ENCODE assay signal across 1 cellular context in the genomic region with DNA sequence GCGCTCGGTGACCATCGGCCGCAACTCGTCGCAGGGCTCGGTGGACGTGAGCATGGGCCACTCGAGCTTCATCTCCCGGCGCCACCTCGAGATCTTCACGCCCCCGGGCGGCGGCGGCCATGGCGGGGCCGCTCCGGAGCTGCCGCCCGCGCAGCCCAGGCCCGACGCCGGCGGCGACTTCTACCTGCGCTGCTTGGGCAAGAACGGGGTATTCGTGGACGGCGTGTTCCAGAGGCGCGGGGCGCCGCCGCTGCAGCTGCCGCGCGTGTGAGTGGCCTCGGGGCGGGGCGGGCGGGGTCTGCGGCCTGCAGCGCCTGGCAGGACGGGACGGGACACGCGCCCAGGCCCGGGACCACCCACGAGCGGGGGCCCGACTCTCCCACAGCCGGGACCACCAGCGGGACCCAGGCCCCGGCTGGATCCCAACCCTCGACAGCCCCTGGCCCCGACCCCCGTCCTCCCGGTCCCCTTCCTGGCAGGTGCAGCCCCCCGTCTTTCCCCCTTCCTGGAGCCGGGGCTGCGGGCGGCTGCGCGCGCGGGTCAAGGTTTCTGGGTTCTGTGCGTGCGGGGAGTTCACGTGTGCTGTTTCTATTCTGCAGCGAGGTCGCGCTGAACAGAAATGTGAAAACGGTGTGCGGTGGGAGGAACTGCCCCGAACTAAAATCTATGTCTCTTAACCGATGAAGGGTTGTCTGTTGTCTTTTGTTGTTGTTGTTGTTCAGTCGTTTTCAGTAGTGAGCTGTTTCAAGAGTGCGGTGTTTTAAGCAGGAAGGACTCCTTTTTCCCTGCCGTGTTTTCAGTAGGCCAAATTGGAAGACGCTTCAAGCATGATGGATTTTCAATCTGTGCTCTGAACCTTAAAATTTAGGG.
TF ChIP-seq lines count a peak whose summit lies in the region.

No MANE protein-coding gene starts in this region.

TF ChIP-seq in GM23338, 12 proteins besides CTCF, POLR2A, EP300 and RAD21 (continued from another document):
- TF ChIP-seq, protein P1, sequence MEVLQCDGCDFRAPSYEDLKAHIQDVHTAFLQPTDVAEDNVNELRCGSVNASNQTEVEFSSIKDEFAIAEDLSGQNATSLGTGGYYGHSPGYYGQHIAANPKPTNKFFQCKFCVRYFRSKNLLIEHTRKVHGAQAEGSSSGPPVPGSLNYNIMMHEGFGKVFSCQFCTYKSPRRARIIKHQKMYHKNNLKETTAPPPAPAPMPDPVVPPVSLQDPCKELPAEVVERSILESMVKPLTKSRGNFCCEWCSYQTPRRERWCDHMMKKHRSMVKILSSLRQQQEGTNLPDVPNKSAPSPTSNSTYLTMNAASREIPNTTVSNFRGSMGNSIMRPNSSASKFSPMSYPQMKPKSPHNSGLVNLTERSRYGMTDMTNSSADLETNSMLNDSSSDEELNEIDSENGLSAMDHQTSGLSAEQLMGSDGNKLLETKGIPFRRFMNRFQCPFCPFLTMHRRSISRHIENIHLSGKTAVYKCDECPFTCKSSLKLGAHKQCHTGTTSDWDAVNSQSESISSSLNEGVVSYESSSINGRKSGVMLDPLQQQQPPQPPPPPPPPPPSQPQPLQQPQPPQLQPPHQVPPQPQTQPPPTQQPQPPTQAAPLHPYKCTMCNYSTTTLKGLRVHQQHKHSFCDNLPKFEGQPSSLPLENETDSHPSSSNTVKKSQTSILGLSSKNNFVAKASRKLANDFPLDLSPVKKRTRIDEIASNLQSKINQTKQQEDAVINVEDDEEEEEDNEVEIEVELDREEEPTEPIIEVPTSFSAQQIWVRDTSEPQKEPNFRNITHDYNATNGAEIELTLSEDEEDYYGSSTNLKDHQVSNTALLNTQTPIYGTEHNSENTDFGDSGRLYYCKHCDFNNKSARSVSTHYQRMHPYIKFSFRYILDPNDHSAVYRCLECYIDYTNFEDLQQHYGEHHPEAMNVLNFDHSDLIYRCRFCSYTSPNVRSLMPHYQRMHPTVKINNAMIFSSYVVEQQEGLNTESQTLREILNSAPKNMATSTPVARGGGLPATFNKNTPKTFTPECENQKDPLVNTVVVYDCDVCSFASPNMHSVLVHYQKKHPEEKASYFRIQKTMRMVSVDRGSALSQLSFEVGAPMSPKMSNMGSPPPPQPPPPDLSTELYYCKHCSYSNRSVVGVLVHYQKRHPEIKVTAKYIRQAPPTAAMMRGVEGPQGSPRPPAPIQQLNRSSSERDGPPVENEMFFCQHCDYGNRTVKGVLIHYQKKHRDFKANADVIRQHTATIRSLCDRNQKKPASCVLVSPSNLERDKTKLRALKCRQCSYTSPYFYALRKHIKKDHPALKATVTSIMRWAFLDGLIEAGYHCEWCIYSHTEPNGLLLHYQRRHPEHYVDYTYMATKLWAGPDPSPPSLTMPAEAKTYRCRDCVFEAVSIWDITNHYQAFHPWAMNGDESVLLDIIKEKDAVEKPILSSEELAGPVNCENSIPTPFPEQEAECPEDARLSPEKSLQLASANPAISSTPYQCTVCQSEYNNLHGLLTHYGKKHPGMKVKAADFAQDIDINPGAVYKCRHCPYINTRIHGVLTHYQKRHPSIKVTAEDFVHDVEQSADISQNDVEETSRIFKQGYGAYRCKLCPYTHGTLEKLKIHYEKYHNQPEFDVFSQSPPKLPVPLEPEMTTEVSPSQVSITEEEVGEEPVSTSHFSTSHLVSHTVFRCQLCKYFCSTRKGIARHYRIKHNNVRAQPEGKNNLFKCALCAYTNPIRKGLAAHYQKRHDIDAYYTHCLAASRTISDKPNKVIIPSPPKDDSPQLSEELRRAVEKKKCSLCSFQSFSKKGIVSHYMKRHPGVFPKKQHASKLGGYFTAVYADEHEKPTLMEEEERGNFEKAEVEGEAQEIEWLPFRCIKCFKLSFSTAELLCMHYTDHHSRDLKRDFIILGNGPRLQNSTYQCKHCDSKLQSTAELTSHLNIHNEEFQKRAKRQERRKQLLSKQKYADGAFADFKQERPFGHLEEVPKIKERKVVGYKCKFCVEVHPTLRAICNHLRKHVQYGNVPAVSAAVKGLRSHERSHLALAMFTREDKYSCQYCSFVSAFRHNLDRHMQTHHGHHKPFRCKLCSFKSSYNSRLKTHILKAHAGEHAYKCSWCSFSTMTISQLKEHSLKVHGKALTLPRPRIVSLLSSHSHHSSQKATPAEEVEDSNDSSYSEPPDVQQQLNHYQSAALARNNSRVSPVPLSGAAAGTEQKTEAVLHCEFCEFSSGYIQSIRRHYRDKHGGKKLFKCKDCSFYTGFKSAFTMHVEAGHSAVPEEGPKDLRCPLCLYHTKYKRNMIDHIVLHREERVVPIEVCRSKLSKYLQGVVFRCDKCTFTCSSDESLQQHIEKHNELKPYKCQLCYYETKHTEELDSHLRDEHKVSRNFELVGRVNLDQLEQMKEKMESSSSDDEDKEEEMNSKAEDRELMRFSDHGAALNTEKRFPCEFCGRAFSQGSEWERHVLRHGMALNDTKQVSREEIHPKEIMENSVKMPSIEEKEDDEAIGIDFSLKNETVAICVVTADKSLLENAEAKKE (CRISPR knock-in tag; IDR thresholded peaks at IDR 0.05), result no peak
- TF ChIP-seq POLR2AphosphoS5 (IDR thresholded peaks at IDR 0.05; ENCODE audit: low read depth), result no peak
- TF ChIP-seq EZH2phosphoT487 (IDR thresholded peaks at IDR 0.05; ENCODE audit: unreplicated experiment), result no peak
- TF ChIP-seq STAT1 (IDR thresholded peaks at IDR 0.05; ENCODE audit: unreplicated experiment), result no peak
TF ChIP-seq in GM23338: peak in this region for 0.
